11 cellular contexts compared by ENCODE assay signal in the genomic region with DNA sequence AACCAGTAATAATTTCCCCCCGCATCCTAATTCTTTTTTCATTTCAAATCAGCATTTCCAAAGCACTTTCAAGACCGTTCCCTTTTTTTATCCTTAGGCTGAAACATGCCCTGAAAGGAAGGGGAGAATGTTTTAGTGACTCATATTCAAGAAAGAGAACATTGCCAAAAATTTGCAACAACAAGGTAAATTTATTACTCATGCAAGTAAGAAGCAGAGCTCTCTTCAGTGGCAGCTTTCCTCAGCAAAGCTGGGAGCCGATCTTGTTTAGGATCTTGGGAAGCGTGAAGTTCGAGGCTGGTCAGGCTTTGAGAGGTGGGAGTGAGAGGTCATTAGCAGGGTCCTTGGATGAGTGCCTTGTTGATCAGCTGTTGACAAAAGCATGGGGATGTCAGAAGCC.
DNase-seq lines count a peak whose midpoint lies in the region; ATAC-seq and TF ChIP-seq lines count a peak whose summit lies in the region.
"Had no signal": no experiment of that assay in that cellular context is flagged by ENCODE, and none has a peak within 500 bp of the region (broad histone marks: within the 10 kb centered on the region; RNA-seq: fewer than 3 reads in every experiment).

No MANE protein-coding gene starts in this region.

- H2AFZ ChIP-seq in DND-41 (ENCODE audit: low read depth, low read length) (no peak overlapping the region), SK-N-SH (ENCODE audit: low read depth) (no peak overlapping the region)

- H3K9me2 ChIP-seq in SK-N-SH = no peaks in the 10 kb centered on the region

- no peak overlapping the region for H3K4me3 Mint-ChIP-seq in progenitor cell of endocrine pancreas (ENCODE audit: low read depth)
- H3K4me3 Mint-ChIP-seq: activated T-cell treated with anti-CD3 and anti-CD28 coated beads, Interleukin-2, amount 50 U/mL, for 72 hours had no signal

- POLR2A ChIA-PET in SK-N-SH (lab: Yijun Ruan, JAX) = no interaction called here

- intact Hi-C loops in esophagus muscularis mucosa (cut with DNase I) = no loop called here

- H3K27ac ChIP-seq in DND-41 (ENCODE audit: low read length) (peak overlapping the region; percentile 15; the same call in 1 of the 2 replicates), SK-N-SH (ENCODE audit: low read depth in 2 of 2, low read length in 1 of 2) (peak overlapping the region; percentile 88 to 91), esophagus muscularis mucosa (replicated peaks in 1 of 4) (peak overlapping the region; percentile 47 to 71 (median 66)), rectal smooth muscle tissue (ENCODE audit: low read depth, low read length) (peak overlapping the region; percentile 35)

- WGBS in SK-N-SH (ENCODE audit: low lambda C conversion rate) = 11% methylated on average over 5 of the region's 5 CpGs
- WGBS in esophagus muscularis mucosa = 36% methylated on average over 5 of the region's 5 CpGs

- H3K36me3 ChIP-seq in DND-41 (ENCODE audit: insufficient read depth, low read length) (no peaks in the 10 kb centered on the region), SK-N-SH (replicated peaks in 1 of 2; ENCODE audit: control insufficient read depth in 1 of 2, insufficient read depth in 2 of 2, low read length in 1 of 2) (peaks cover 0 to 10% of the 10 kb centered on the region in 2 experiments), esophagus muscularis mucosa (no peaks in the 10 kb centered on the region), rectal smooth muscle tissue (ENCODE audit: control insufficient read depth, insufficient read depth, low read length) (no peaks in the 10 kb centered on the region)

- H3K27me3 ChIP-seq in DND-41 (ENCODE audit: insufficient read depth, low read length, poor library complexity) (no peaks in the 10 kb centered on the region), SK-N-SH (ENCODE audit: insufficient read depth) (no peaks in the 10 kb centered on the region), esophagus muscularis mucosa (no peaks in the 10 kb centered on the region), rectal smooth muscle tissue (ENCODE audit: control insufficient read depth, insufficient read depth, low read length) (no peaks in the 10 kb centered on the region)

- H3K9ac ChIP-seq in DND-41 (ENCODE audit: low read depth, low read length) = no peak overlapping the region
- peak overlapping the region; percentile 47; the same call in 1 of the 2 replicates for H3K9ac ChIP-seq in SK-N-SH
- no peak overlapping the region for H3K9ac ChIP-seq in rectal smooth muscle tissue (ENCODE audit: low read length)

- no peak overlapping the region for H3K27ac Mint-ChIP-seq in progenitor cell of endocrine pancreas
- H3K27ac Mint-ChIP-seq: activated T-cell treated with anti-CD3 and anti-CD28 coated beads, Interleukin-2, amount 50 U/mL, for 72 hours had no signal

- peaks cover 46% of the 10 kb centered on the region for H3K4me1 ChIP-seq in DND-41 (ENCODE audit: insufficient read depth, low read length)
- H3K4me1 ChIP-seq in SK-N-SH (ENCODE audit: control insufficient read depth in 1 of 2, insufficient read depth in 2 of 2, low read depth in 1 of 2, low read length in 1 of 2) = peaks cover 41 to 43% of the 10 kb centered on the region in 2 experiments
- H3K4me1 ChIP-seq in esophagus muscularis mucosa = peaks cover 5 to 58% (median 40%) of the 10 kb centered on the region in 4 donors
- H3K4me1 ChIP-seq in rectal smooth muscle tissue (ENCODE audit: control insufficient read depth, insufficient read depth, low read length) = peaks cover 25% of the 10 kb centered on the region

- TF ChIP-seq RAD21 in SK-N-SH (IDR thresholded peaks at IDR 0.05; ENCODE audit: low read length) = no peak

- H3K4me3 ChIP-seq in DND-41 (ENCODE audit: low read depth in 1 of 2, low read length in 2 of 2) (no peak overlapping the region), SK-N-SH (ENCODE audit: low read depth in 2 of 2, low read length in 1 of 2) (peak overlapping the region; percentile 32 to 52; a peak in 3 of 4 replicates), esophagus muscularis mucosa (peak overlapping the region in 2 of 4 donors; percentile 17 to 21), rectal smooth muscle tissue (ENCODE audit: low read length) (no peak overlapping the region)
- H3K4me3 ChIP-seq: K562 had no signal

- H3K4me1 Mint-ChIP-seq in progenitor cell of endocrine pancreas (ENCODE audit: low read depth) = peaks cover 7% of the 10 kb centered on the region

- no peak for TF ChIP-seq POLR2A in esophagus muscularis mucosa (IDR thresholded peaks at IDR 0.05; ENCODE audit: low read depth)

- CTCF ChIA-PET in SK-N-SH (lab: Yijun Ruan, JAX) = interaction anchor here (1.2 to 2.9 kb wide), 4 partner anchors 9 to 17 kb away, joined by 3 to 13 read pairs (median 4); no protein-coding TSS in a partner anchor

- H3F3A ChIP-seq in SK-N-SH (replicated peaks; ENCODE audit: insufficient read depth) = peaks cover 40% of the 10 kb centered on the region

- H3K9me3 ChIP-seq in DND-41 (ENCODE audit: insufficient read depth, low read length, severe bottlenecking) (no peaks in the 10 kb centered on the region), SK-N-SH (no peaks in the 10 kb centered on the region), esophagus muscularis mucosa (no peaks in the 10 kb centered on the region)

- peaks cover 8% of the 10 kb centered on the region; the same call in 1 of the 2 replicates for H4K20me1 ChIP-seq in DND-41 (ENCODE audit: insufficient read depth, low read length)
- H4K20me1 ChIP-seq in SK-N-SH (ENCODE audit: insufficient read depth) = peaks cover 57% of the 10 kb centered on the region

- H3K27me3 Mint-ChIP-seq in progenitor cell of endocrine pancreas = no peaks in the 10 kb centered on the region

- H3K4me2 ChIP-seq in DND-41 (ENCODE audit: insufficient read depth, low read length) = no peak overlapping the region
- peak overlapping the region; percentile 74 for H3K4me2 ChIP-seq in SK-N-SH

- H3K36me3 Mint-ChIP-seq in progenitor cell of endocrine pancreas (ENCODE audit: insufficient read depth) = no peaks in the 10 kb centered on the region

- peak; percentile 11 to 79; a peak in 1 of 4 replicates for TF ChIP-seq EP300 in SK-N-SH (IDR thresholded peaks at IDR 0.05; ENCODE audit: borderline replicate concordance in 1 of 2, low read depth in 1 of 2, low read length in 1 of 2)
- no peak for TF ChIP-seq EP300 in esophagus muscularis mucosa (IDR thresholded peaks at IDR 0.05)

- DNase-seq in DND-41 (no peak), SK-N-SH (no peak), esophagus muscularis mucosa (ENCODE audit: extremely low spot score) (no peak), progenitor cell of endocrine pancreas (ENCODE audit: low spot score, unreplicated experiment) (no peak), superior temporal gyrus (ENCODE audit: extremely low spot score) (no peak), OCI-M2 (lab: John Stamatoyannopoulos, UW; ENCODE audit: unreplicated experiment) (no peak)
- DNase-seq in activated CD4-positive, CD25-positive, alpha-beta regulatory T cell treated with anti-CD3 and anti-CD28 coated beads, Interleukin-2, amount 50 U/mL, for 72 hours = no peak
- DNase-seq: activated T-cell treated with anti-CD3 and anti-CD28 coated beads, Interleukin-2, amount 50 U/mL, for 72 hours; NCI-H524 treated with DMSO at 0.1 percent for 48 hours had no signal

- H3K9me3 Mint-ChIP-seq in progenitor cell of endocrine pancreas (ENCODE audit: low read depth) = no peaks in the 10 kb centered on the region
- H3K9me3 Mint-ChIP-seq: activated T-cell treated with anti-CD3 and anti-CD28 coated beads, Interleukin-2, amount 50 U/mL, for 72 hours had no signal

- TF ChIP-seq CTCF in DND-41 (IDR thresholded peaks at IDR 0.05; ENCODE audit: borderline replicate concordance, extremely low read depth, low read length, poor library complexity, severe bottlenecking) = no peak
- no peak for TF ChIP-seq CTCF in SK-N-SH (IDR thresholded peaks at IDR 0.05)
- TF ChIP-seq CTCF in esophagus muscularis mucosa (IDR thresholded peaks at IDR 0.05) = no peak
- TF ChIP-seq CTCF in progenitor cell of endocrine pancreas (IDR thresholded peaks at IDR 0.05; ENCODE audit: unreplicated experiment) = no peak

- H3K79me2 ChIP-seq in DND-41 (ENCODE audit: insufficient read depth, low read length) = peaks cover 98% of the 10 kb centered on the region
- H3K79me2 ChIP-seq in SK-N-SH (ENCODE audit: insufficient read depth) = peaks cover 98% of the 10 kb centered on the region

- ATAC-seq in DND-41 (ENCODE audit: insufficient read depth, low read depth) = no peak
- ATAC-seq: activated T-cell treated with anti-CD3 and anti-CD28 coated beads, Interleukin-2, amount 50 U/mL, for 72 hours; K562 had no signal

TF ChIP-seq in SK-N-SH, 30 proteins besides CTCF, POLR2A, EP300 and RAD21 (continues in another document):
- peak; percentile 55; the same call in 1 of the 2 replicates for TF ChIP-seq POLR2AphosphoS5 (IDR thresholded peaks at IDR 0.05; ENCODE audit: low read depth, low read length)
- TF ChIP-seq RXRA (IDR thresholded peaks at IDR 0.05; ENCODE audit: borderline replicate concordance, low read depth) = peak; percentile 76; the same call in 1 of the 2 replicates
- TF ChIP-seq NFIC (IDR thresholded peaks at IDR 0.05; ENCODE audit: borderline replicate concordance) = peak; percentile 96
- no peak for TF ChIP-seq TAF1 (IDR thresholded peaks at IDR 0.05; ENCODE audit: borderline replicate concordance, low read depth, low read length)
- peak; percentile 97 for TF ChIP-seq FOSL2 (IDR thresholded peaks at IDR 0.05; ENCODE audit: borderline replicate concordance, low read depth)
- TF ChIP-seq FOXM1 (IDR thresholded peaks at IDR 0.05; ENCODE audit: low read depth) = no peak
- TF ChIP-seq MEF2A (IDR thresholded peaks at IDR 0.05; ENCODE audit: borderline replicate concordance, low read depth) = peak; percentile 16; the same call in 1 of the 2 replicates
- TF ChIP-seq SIN3A (IDR thresholded peaks at IDR 0.05; ENCODE audit: borderline replicate concordance, low read depth, low read length) = 0 out of 2 replicates have a peak, but pooled peaks have one; percentile 66
- TF ChIP-seq, protein P1, sequence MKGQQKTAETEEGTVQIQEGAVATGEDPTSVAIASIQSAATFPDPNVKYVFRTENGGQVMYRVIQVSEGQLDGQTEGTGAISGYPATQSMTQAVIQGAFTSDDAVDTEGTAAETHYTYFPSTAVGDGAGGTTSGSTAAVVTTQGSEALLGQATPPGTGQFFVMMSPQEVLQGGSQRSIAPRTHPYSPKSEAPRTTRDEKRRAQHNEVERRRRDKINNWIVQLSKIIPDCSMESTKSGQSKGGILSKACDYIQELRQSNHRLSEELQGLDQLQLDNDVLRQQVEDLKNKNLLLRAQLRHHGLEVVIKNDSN (IDR thresholded peaks at IDR 0.05; ENCODE audit: borderline replicate concordance, low read depth) = no peak
- peak; percentile 87 for TF ChIP-seq TCF12 (IDR thresholded peaks at IDR 0.05)
- TF ChIP-seq, protein P2, sequence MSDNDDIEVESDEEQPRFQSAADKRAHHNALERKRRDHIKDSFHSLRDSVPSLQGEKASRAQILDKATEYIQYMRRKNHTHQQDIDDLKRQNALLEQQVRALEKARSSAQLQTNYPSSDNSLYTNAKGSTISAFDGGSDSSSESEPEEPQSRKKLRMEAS (IDR thresholded peaks at IDR 0.05; ENCODE audit: low read depth) = peak; percentile 22; the same call in 1 of the 2 replicates

Comparison
In these comparisons a context has a peak if more than half of its experiments do, and no peak if none do; other contexts are left out.
1. H3K27ac ChIP-seq: peak in every context shown above with its lines; median percentile 90 in SK-N-SH; 66 in esophagus muscularis mucosa; 35 in rectal smooth muscle tissue; 15 in DND-41.
2. H3K4me3 ChIP-seq: peak in SK-N-SH (2 of 2); none in DND-41 (0 of 2) and rectal smooth muscle tissue (single experiment).